Comparison of ENCODE assay signal across 21 cellular contexts in genomic region chr5:82265052-82265451, GRCh38. TPM values are rescaled to one million over a fixed set of nuclear protein-coding genes. Genes with fewer than 3 reads are reported as not detected.
DNase-seq lines count a peak whose midpoint lies in the region; ATAC-seq, FAIRE-seq and TF ChIP-seq lines count a peak whose summit lies in the region.
"Had no signal": no experiment of that assay in that cellular context is flagged by ENCODE, and none has a peak within 500 bp of the region (broad histone marks: within the 10 kb centered on the region; RNA-seq: fewer than 3 reads in every experiment).

No MANE protein-coding gene starts in this region.

- H3K4me1 Mint-ChIP-seq in astrocyte (ENCODE audit: low read depth, unreplicated experiment), result no peaks in the 10 kb centered on the region
- H3K4me1 Mint-ChIP-seq: CD4-positive, CD25-positive, alpha-beta regulatory T cell; IgD-negative memory B cell had no signal

- no peak overlapping the region for H3K27ac Mint-ChIP-seq in astrocyte (ENCODE audit: unreplicated experiment)
- H3K27ac Mint-ChIP-seq: CD4-positive, CD25-positive, alpha-beta regulatory T cell; IgD-negative memory B cell had no signal

- no peaks in the 10 kb centered on the region for H3K79me2 ChIP-seq in astrocyte (ENCODE audit: insufficient read depth, low read length)

- FAIRE-seq in astrocyte (lab: Jason Lieb, UNC), result peak; percentile 60
- FAIRE-seq: H54, HTR-8/SVneo, RCC 7860 had no signal

- TF ChIP-seq CTCF in astrocyte (IDR thresholded peaks at IDR 0.05; ENCODE audit: insufficient read depth, low read depth, low read length), result no peak

- H4K20me1 ChIP-seq in astrocyte (ENCODE audit: insufficient read depth, low read length), result no peaks in the 10 kb centered on the region

- H3K9me3 Mint-ChIP-seq in astrocyte (ENCODE audit: unreplicated experiment), result peaks cover 7% of the 10 kb centered on the region

- H3K36me3 Mint-ChIP-seq in astrocyte (ENCODE audit: low read depth, unreplicated experiment), result peaks cover 22% of the 10 kb centered on the region

- ATAC-seq in HG03442 (IDR thresholded peaks at IDR 0.05; ENCODE audit: unreplicated experiment), result no peak
- ATAC-seq in GM21367 (IDR thresholded peaks at IDR 0.05; ENCODE audit: unreplicated experiment), result no peak
- ATAC-seq: Right ventricle myocardium inferior had no signal

- no peak overlapping the region for H2AFZ ChIP-seq in astrocyte (ENCODE audit: low read depth, low read length)

- H3K27me3 Mint-ChIP-seq in astrocyte (ENCODE audit: low read depth, unreplicated experiment), result no peaks in the 10 kb centered on the region
- H3K27me3 Mint-ChIP-seq: CD4-positive, CD25-positive, alpha-beta regulatory T cell; IgD-negative memory B cell had no signal

- H3K9me3 ChIP-seq in astrocyte (ENCODE audit: insufficient read depth, low read depth, low read length), result no peaks in the 10 kb centered on the region
- H3K9me3 ChIP-seq: BE2C, Caco-2 had no signal

- H3K27me3 ChIP-seq in astrocyte (ENCODE audit: insufficient read depth, low read length), result no peaks in the 10 kb centered on the region
- H3K27me3 ChIP-seq: BE2C had no signal

- H3K9ac ChIP-seq in astrocyte (ENCODE audit: low read length), result no peak overlapping the region

- H3K4me1 ChIP-seq in astrocyte (ENCODE audit: insufficient read depth, low read length), result no peaks in the 10 kb centered on the region
- H3K4me1 ChIP-seq: BE2C, Caco-2 had no signal

- no peak overlapping the region for H3K27ac ChIP-seq in astrocyte (ENCODE audit: low read depth, low read length)

- H3K4me3 ChIP-seq in astrocyte (ENCODE audit: insufficient read depth, low read depth, low read length), result no peak overlapping the region

- peak; percentile 18 for DNase-seq in EL
- DNase-seq in astrocyte (ENCODE audit: low read depth), result peak; percentile 44
- DNase-seq in fibroblast of peridontal ligament (ENCODE audit: extremely low read depth), result peak; percentile 58
- peak; percentile 58 for DNase-seq in stromal cell of bone marrow (ENCODE audit: low read depth)
- DNase-seq in SHP77 (lab: John Stamatoyannopoulos, UW), result no peak
- no peak for DNase-seq in activated gamma-delta T cell treated with Interleukin-2 at 50 U/mL for 16 hours
- DNase-seq: BE2C; Caco-2; CD4-positive, CD25-positive, alpha-beta regulatory T cell; DMS153; NCI-H1694 treated with DMSO at 0.1 percent for 48 hours; NCI-H2107; NCI-H510A; NCI-H748 treated with DMSO at 0.1 percent for 48 hours had no signal

- no peak overlapping the region for H3K4me3 Mint-ChIP-seq in astrocyte (ENCODE audit: unreplicated experiment)
- H3K4me3 Mint-ChIP-seq: CD4-positive, CD25-positive, alpha-beta regulatory T cell; IgD-negative memory B cell had no signal

- no peaks in the 10 kb centered on the region for H3K36me3 ChIP-seq in astrocyte (ENCODE audit: insufficient read depth, low read length)
- H3K36me3 ChIP-seq: BE2C had no signal

- H3K4me2 ChIP-seq in astrocyte (ENCODE audit: low read length), result no peak overlapping the region

RNA-seq across cellular contexts. Expression of gene RPS23, which starts 13.1 kb away (rescaled TPM):
- 1,547 and 1,683 TPM in 2 replicates for total RNA-seq in astrocyte

Comparison
In these comparisons a context has a peak if more than half of its experiments do, and no peak if none do; other contexts are left out.
1. DNase-seq: peak in EL (single experiment), astrocyte (single experiment), fibroblast of peridontal ligament (single experiment) and stromal cell of bone marrow (single experiment); none in SHP77 (0 of 2) and activated gamma-delta T cell treated with Interleukin-2 at 50 U/mL for 16 hours (single experiment).